ENCODE assay signal across 16 cellular contexts in the genomic region with DNA sequence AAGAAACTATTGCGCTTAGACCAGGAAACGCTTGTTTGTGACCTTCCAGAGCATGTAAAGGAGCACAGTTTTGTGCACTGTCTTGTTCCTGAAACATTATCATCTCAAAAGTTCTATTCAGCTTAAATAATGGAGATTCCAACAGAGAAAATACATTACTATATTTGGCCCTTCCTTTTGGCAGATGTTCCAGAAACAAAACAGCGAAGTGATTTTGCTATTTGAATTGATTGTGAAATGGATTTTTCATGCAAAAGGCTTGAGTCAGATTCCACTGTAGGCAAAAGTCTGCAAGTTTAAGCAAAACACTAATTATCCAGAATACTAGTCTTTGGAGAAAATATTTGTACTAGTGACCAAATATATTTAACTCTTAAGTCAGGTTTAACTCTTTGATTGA.
DNase-seq lines count a peak whose midpoint lies in the region; ATAC-seq and TF ChIP-seq lines count a peak whose summit lies in the region.
"Had no signal": no experiment of that assay in that cellular context is flagged by ENCODE, and none has a peak within 500 bp of the region (broad histone marks: within the 10 kb centered on the region; RNA-seq: fewer than 3 reads in every experiment).

No MANE protein-coding gene starts in this region.

- H3K27ac Mint-ChIP-seq in progenitor cell of endocrine pancreas (no peak overlapping the region), WTC11 (no peak overlapping the region)

- no peaks in the 10 kb centered on the region for H3K9me3 ChIP-seq in adipocyte (ENCODE audit: control insufficient read depth, low read length)
- H3K9me3 ChIP-seq: Caco-2 had no signal

- no peak overlapping the region for H3K4me3 Mint-ChIP-seq in progenitor cell of endocrine pancreas (ENCODE audit: low read depth)
- H3K4me3 Mint-ChIP-seq in WTC11: no peak overlapping the region

- H3K4me1 Mint-ChIP-seq in progenitor cell of endocrine pancreas (ENCODE audit: low read depth): peaks cover 15% of the 10 kb centered on the region
- no peaks in the 10 kb centered on the region for H3K4me1 Mint-ChIP-seq in WTC11

- no peaks in the 10 kb centered on the region for H3K36me3 ChIP-seq in adipocyte (ENCODE audit: control insufficient read depth, insufficient read depth, low read length, severe bottlenecking)

- no peak overlapping the region for H3K9ac ChIP-seq in adipocyte (ENCODE audit: low read length)

- POLR2A ChIA-PET in WTC11 (lab: Charles Lee): no interaction called here

- no peaks in the 10 kb centered on the region for H3K27me3 ChIP-seq in adipocyte (replicated peaks; ENCODE audit: control insufficient read depth, insufficient read depth, low read length)

- H3K36me3 Mint-ChIP-seq in progenitor cell of endocrine pancreas (ENCODE audit: insufficient read depth) (no peaks in the 10 kb centered on the region), WTC11 (no peaks in the 10 kb centered on the region)

- DNase-seq in AG08396 (ENCODE audit: low spot score) (peak; percentile 10), adipocyte (ENCODE audit: low read depth) (peak; percentile 69), epithelial cell of esophagus (ENCODE audit: low read depth) (peak; percentile 32), foreskin fibroblast (peak; percentile 39 to 66), NCI-H187 (lab: John Stamatoyannopoulos, UW) (no peak), progenitor cell of endocrine pancreas (ENCODE audit: low spot score, unreplicated experiment) (no peak), WTC11 (ENCODE audit: low spot score) (no peak)
- DNase-seq in stimulated activated CD4-positive, alpha-beta T cell treated with anti-CD3 and anti-CD28 coated beads, Interleukin-12 subunit alpha, Interleukin-12 subunit beta, amount 100 ng/mL, for 4 hours: no peak
- DNase-seq: AML-193, Caco-2, NCI-H1436 treated with DMSO at 0.1 percent for 48 hours, NCI-H2081 treated with DMSO at 0.1 percent for 48 hours, NCI-H524 treated with DMSO at 0.1 percent for 48 hours, OCI-M1, RPMI8226 had no signal

- H3K9me3 Mint-ChIP-seq in progenitor cell of endocrine pancreas (ENCODE audit: low read depth): no peaks in the 10 kb centered on the region
- no peaks in the 10 kb centered on the region for H3K9me3 Mint-ChIP-seq in WTC11

- ATAC-seq in WTC11: no peak
- ATAC-seq: HCT116 had no signal

- no peak overlapping the region for H3K4me3 ChIP-seq in adipocyte (ENCODE audit: low read length)
- H3K4me3 ChIP-seq in epithelial cell of esophagus (ENCODE audit: low read length): no peak overlapping the region
- no peak overlapping the region for H3K4me3 ChIP-seq in foreskin fibroblast (ENCODE audit: low read depth in 1 of 2, low read length in 2 of 2)

- H3K4me1 ChIP-seq in adipocyte (ENCODE audit: control insufficient read depth, insufficient read depth, low read length): peaks cover 14% of the 10 kb centered on the region
- H3K4me1 ChIP-seq: Caco-2 had no signal

- no peaks in the 10 kb centered on the region for H3K27me3 Mint-ChIP-seq in progenitor cell of endocrine pancreas
- no peaks in the 10 kb centered on the region for H3K27me3 Mint-ChIP-seq in WTC11 (ENCODE audit: low read depth)

- CTCF ChIA-PET in WTC11 (lab: Charles Lee): no interaction called here

- TF ChIP-seq CTCF in epithelial cell of esophagus (IDR thresholded peaks at IDR 0.05; ENCODE audit: insufficient read depth, low read depth, low read length, missing control alignments): no peak
- no peak for TF ChIP-seq CTCF in foreskin fibroblast (IDR thresholded peaks at IDR 0.05; ENCODE audit: low read depth, low read length)
- no peak for TF ChIP-seq CTCF in progenitor cell of endocrine pancreas (IDR thresholded peaks at IDR 0.05; ENCODE audit: unreplicated experiment)
- TF ChIP-seq CTCF in WTC11 (IDR thresholded peaks at IDR 0.05): no peak

TF ChIP-seq in WTC11, 78 proteins besides CTCF, POLR2A, EP300 and RAD21:
- no peak for TF ChIP-seq ZNF396 (CRISPR knock-in tag; IDR thresholded peaks at IDR 0.05; ENCODE audit: borderline replicate concordance)
- TF ChIP-seq, protein P1, sequence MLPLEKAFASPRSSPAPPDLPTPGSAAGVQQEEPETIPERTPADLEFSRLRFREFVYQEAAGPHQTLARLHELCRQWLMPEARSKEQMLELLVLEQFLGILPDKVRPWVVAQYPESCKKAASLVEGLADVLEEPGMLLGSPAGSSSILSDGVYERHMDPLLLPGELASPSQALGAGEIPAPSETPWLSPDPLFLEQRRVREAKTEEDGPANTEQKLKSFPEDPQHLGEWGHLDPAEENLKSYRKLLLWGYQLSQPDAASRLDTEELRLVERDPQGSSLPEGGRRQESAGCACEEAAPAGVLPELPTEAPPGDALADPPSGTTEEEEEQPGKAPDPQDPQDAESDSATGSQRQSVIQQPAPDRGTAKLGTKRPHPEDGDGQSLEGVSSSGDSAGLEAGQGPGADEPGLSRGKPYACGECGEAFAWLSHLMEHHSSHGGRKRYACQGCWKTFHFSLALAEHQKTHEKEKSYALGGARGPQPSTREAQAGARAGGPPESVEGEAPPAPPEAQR (CRISPR knock-in tag; IDR thresholded peaks at IDR 0.05): no peak
- TF ChIP-seq ETV6 (CRISPR knock-in tag; IDR thresholded peaks at IDR 0.05): no peak
- no peak for TF ChIP-seq MYBL2 (CRISPR knock-in tag; IDR thresholded peaks at IDR 0.05)
- no peak for TF ChIP-seq ATF1 (CRISPR knock-in tag; IDR thresholded peaks at IDR 0.05)
- TF ChIP-seq RELA (CRISPR knock-in tag; IDR thresholded peaks at IDR 0.05; ENCODE audit: borderline replicate concordance): no peak
- TF ChIP-seq RORB (CRISPR knock-in tag; IDR thresholded peaks at IDR 0.05): no peak
- TF ChIP-seq, protein P2, sequence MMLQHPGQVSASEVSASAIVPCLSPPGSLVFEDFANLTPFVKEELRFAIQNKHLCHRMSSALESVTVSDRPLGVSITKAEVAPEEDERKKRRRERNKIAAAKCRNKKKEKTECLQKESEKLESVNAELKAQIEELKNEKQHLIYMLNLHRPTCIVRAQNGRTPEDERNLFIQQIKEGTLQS (CRISPR knock-in tag; conservative IDR thresholded peaks at IDR 0.05): no peak
- TF ChIP-seq ZNF671 (CRISPR knock-in tag; IDR thresholded peaks at IDR 0.05): no peak
- TF ChIP-seq ESRRA (CRISPR knock-in tag; IDR thresholded peaks at IDR 0.05; ENCODE audit: borderline replicate concordance): no peak
- TF ChIP-seq TEAD1 (CRISPR knock-in tag; IDR thresholded peaks at IDR 0.05): no peak
- no peak for TF ChIP-seq GTF2I (CRISPR knock-in tag; conservative IDR thresholded peaks at IDR 0.05)
- no peak for TF ChIP-seq CREM (CRISPR knock-in tag; IDR thresholded peaks at IDR 0.05)
- TF ChIP-seq SOX15 (CRISPR knock-in tag; IDR thresholded peaks at IDR 0.05): no peak
- no peak for TF ChIP-seq KAT7 (CRISPR knock-in tag; IDR thresholded peaks at IDR 0.05; ENCODE audit: borderline replicate concordance)
- TF ChIP-seq, protein P3, sequence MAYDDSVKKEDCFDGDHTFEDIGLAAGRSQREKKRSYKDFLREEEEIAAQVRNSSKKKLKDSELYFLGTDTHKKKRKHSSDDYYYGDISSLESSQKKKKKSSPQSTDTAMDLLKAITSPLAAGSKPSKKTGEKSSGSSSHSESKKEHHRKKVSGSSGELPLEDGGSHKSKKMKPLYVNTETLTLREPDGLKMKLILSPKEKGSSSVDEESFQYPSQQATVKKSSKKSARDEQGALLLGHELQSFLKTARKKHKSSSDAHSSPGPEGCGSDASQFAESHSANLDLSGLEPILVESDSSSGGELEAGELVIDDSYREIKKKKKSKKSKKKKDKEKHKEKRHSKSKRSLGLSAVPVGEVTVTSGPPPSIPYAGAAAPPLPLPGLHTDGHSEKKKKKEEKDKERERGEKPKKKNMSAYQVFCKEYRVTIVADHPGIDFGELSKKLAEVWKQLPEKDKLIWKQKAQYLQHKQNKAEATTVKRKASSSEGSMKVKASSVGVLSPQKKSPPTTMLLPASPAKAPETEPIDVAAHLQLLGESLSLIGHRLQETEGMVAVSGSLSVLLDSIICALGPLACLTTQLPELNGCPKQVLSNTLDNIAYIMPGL (CRISPR knock-in tag; IDR thresholded peaks at IDR 0.05): no peak
- TF ChIP-seq, protein P4, sequence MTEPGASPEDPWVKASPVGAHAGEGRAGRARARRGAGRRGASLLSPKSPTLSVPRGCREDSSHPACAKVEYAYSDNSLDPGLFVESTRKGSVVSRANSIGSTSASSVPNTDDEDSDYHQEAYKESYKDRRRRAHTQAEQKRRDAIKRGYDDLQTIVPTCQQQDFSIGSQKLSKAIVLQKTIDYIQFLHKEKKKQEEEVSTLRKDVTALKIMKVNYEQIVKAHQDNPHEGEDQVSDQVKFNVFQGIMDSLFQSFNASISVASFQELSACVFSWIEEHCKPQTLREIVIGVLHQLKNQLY (CRISPR knock-in tag; IDR thresholded peaks at IDR 0.05): no peak

Comparison
In these comparisons a context has a peak if more than half of its experiments do, and no peak if none do; other contexts are left out.
1. DNase-seq: peak in AG08396 (single experiment), adipocyte (single experiment), epithelial cell of esophagus (single experiment) and foreskin fibroblast (2 of 2); none in NCI-H187 (0 of 2), stimulated activated CD4-positive, alpha-beta T cell treated with anti-CD3 and anti-CD28 coated beads, Interleukin-12 subunit alpha, Interleukin-12 subunit beta, amount 100 ng/mL, for 4 hours (single experiment), progenitor cell of endocrine pancreas (single experiment) and WTC11 (single experiment).